8 cellular contexts compared by ENCODE assay signal in genomic region chrX:27186671-27187070, GRCh38.
A peak's percentile ranks its signal among the peaks of the same experiment; 100 is the strongest.
DNase-seq lines count a peak whose midpoint lies in the region; ATAC-seq, FAIRE-seq and TF ChIP-seq lines count a peak whose summit lies in the region.

No MANE protein-coding gene starts in this region.

- H3K4me3 ChIP-seq in kidney (ENCODE audit: low read length in 2 of 2), result no peak overlapping the region
- no peak overlapping the region for H3K4me3 ChIP-seq in uterus

- H3K36me3 ChIP-seq in kidney (ENCODE audit: control insufficient read depth in 1 of 2, insufficient read depth in 2 of 2, low read length in 2 of 2) (no peaks in the 10 kb centered on the region), uterus (no peaks in the 10 kb centered on the region)

- ATAC-seq in GM21786 (IDR thresholded peaks at IDR 0.05; ENCODE audit: unreplicated experiment) (peak; percentile 64), HG02970 (IDR thresholded peaks at IDR 0.05; ENCODE audit: low FRiP score, unreplicated experiment) (no peak)

- no peaks in the 10 kb centered on the region for H3K4me1 ChIP-seq in kidney (ENCODE audit: control insufficient read depth in 1 of 2, insufficient read depth in 1 of 2, low read depth in 1 of 2, low read length in 2 of 2)
- H3K4me1 ChIP-seq in uterus, result no peaks in the 10 kb centered on the region

- H3K9me3 Mint-ChIP-seq in activated naive CD4-positive, alpha-beta T cell treated with anti-CD3 and anti-CD28 coated beads, Interleukin-2, amount 10 ng/mL, durations not matched to agents 7 days and 5 days, result no peaks in the 10 kb centered on the region

- no peaks in the 10 kb centered on the region for H3K4me1 Mint-ChIP-seq in activated naive CD4-positive, alpha-beta T cell treated with anti-CD3 and anti-CD28 coated beads, Interleukin-2, amount 10 ng/mL, durations not matched to agents 7 days and 5 days

- H3K27ac ChIP-seq in kidney (ENCODE audit: low read depth in 2 of 2, low read length in 2 of 2) (no peak overlapping the region), uterus (no peak overlapping the region)

- no peak overlapping the region for H3K4me3 Mint-ChIP-seq in activated naive CD4-positive, alpha-beta T cell treated with anti-CD3 and anti-CD28 coated beads, Interleukin-2, amount 10 ng/mL, durations not matched to agents 7 days and 5 days

- H3K27ac Mint-ChIP-seq in activated naive CD4-positive, alpha-beta T cell treated with anti-CD3 and anti-CD28 coated beads, Interleukin-2, amount 10 ng/mL, durations not matched to agents 7 days and 5 days, result no peak overlapping the region

- CTCF ChIA-PET in activated naive CD4-positive, alpha-beta T cell treated with anti-CD3 and anti-CD28 coated beads, Interleukin-2, amount 10 ng/mL, durations not matched to agents 7 days and 5 days (lab: Charles Lee), result interaction anchor here (1.4 kb wide), 1 partner anchor 38 kb away, joined by 3 read pairs; no protein-coding TSS in a partner anchor

- H3K9me3 ChIP-seq in kidney (ENCODE audit: control insufficient read depth in 1 of 2, low read length in 2 of 2) (no peaks in the 10 kb centered on the region), uterus (no peaks in the 10 kb centered on the region)

- H3K9ac ChIP-seq in kidney (ENCODE audit: low read length in 2 of 2), result no peak overlapping the region

- no peaks in the 10 kb centered on the region for H3K27me3 Mint-ChIP-seq in activated naive CD4-positive, alpha-beta T cell treated with anti-CD3 and anti-CD28 coated beads, Interleukin-2, amount 10 ng/mL, durations not matched to agents 7 days and 5 days

- intact Hi-C loops in kidney (cut with DNase I) (no loop called here), uterus (cut with DNase I; ENCODE audit: low total_unique reads) (no loop called here)

- no peaks in the 10 kb centered on the region for H3K27me3 ChIP-seq in uterus

- TF ChIP-seq CTCF in kidney (IDR thresholded peaks at IDR 0.05; ENCODE audit: borderline replicate concordance, extremely low read depth, insufficient read depth) (peak; percentile 45), uterus (IDR thresholded peaks at IDR 0.05) (peak; percentile 27 to 63 (median 46))

- TF ChIP-seq POLR2A in uterus (IDR thresholded peaks at IDR 0.05), result no peak

- no peaks in the 10 kb centered on the region for H3K36me3 Mint-ChIP-seq in activated naive CD4-positive, alpha-beta T cell treated with anti-CD3 and anti-CD28 coated beads, Interleukin-2, amount 10 ng/mL, durations not matched to agents 7 days and 5 days

- DNase-seq in SKM-1 treated with dmso at 0.1 percent for 144 hours (lab: John Stamatoyannopoulos, UW; ENCODE audit: unreplicated experiment) (peak; percentile 21), SKM-1 (lab: John Stamatoyannopoulos, UW; ENCODE audit: unreplicated experiment) (no peak), NCI-H2171 treated with DMSO at 0.1 percent for 48 hours (lab: John Stamatoyannopoulos, UW) (peak; percentile 57), kidney (no peak), uterus (no peak)
- peak; percentile 36 for DNase-seq in activated naive CD4-positive, alpha-beta T cell treated with anti-CD3 and anti-CD28 coated beads, Interleukin-2, amount 10 ng/mL, durations not matched to agents 7 days and 5 days

- peak; percentile 6 for FAIRE-seq in kidney (lab: Jason Lieb, UNC)

Comparison
In these comparisons a context has a peak if more than half of its experiments do, and no peak if none do; other contexts are left out.
1. DNase-seq: peak in SKM-1 treated with dmso at 0.1 percent for 144 hours (single experiment), NCI-H2171 treated with DMSO at 0.1 percent for 48 hours (single experiment) and activated naive CD4-positive, alpha-beta T cell treated with anti-CD3 and anti-CD28 coated beads, Interleukin-2, amount 10 ng/mL, durations not matched to agents 7 days and 5 days (single experiment); none in SKM-1 (single experiment), kidney (single experiment) and uterus (0 of 2).